ENCODE assay signal across 16 cellular contexts in genomic region chr16:19238386-19238785, GRCh38. TPM values are rescaled to one million over a fixed set of nuclear protein-coding genes. Genes with fewer than 3 reads are reported as not detected.
DNase-seq lines count a peak whose midpoint lies in the region; TF ChIP-seq lines count a peak whose summit lies in the region.
"Had no signal": no experiment of that assay in that cellular context is flagged by ENCODE, and none has a peak within 500 bp of the region (broad histone marks: within the 10 kb centered on the region; RNA-seq: fewer than 3 reads in every experiment).

No MANE protein-coding gene starts in this region.

- no peaks in the 10 kb centered on the region for H3K27me3 Mint-ChIP-seq in brain

- peak overlapping the region in 3 of 5 experiments; percentile 4 to 59 (median 59) for H3K27ac Mint-ChIP-seq in brain

- H3K4me3 Mint-ChIP-seq in brain, result no peak overlapping the region

- peaks cover 3% of the 10 kb centered on the region for H3K4me1 Mint-ChIP-seq in brain

- H3K36me3 Mint-ChIP-seq in brain, result peaks cover 53% of the 10 kb centered on the region

- DNase-seq in DMS 273 (lab: John Stamatoyannopoulos, UW; ENCODE audit: unreplicated experiment), result peak; percentile 87
- peak; percentile 92 for DNase-seq in NCI-H1092 (lab: John Stamatoyannopoulos, UW)
- peak; percentile 78 for DNase-seq in NCI-H2171 (lab: John Stamatoyannopoulos, UW)
- DNase-seq in HK-2 (ENCODE audit: unreplicated experiment), result no peak
- DNase-seq in AG20443 (ENCODE audit: low spot score), result no peak
- DNase-seq in activated naive CD4-positive, alpha-beta T cell treated with Interleukin-2 at 50 U/mL for 16 hours, result no peak
- DNase-seq: C1 segment of cervical spinal cord, DMS153, IMR-90, Kasumi-1, MM.1S, NCI-H1417, NCI-H2081 treated with DMSO at 0.1 percent for 48 hours, SJCRH30, T-helper 2 cell had no signal

- no peak for TF ChIP-seq CTCF in brain (conservative IDR thresholded peaks at IDR 0.05)

- H3K9me3 Mint-ChIP-seq in brain, result peaks cover 18 to 46% (median 40%) of the 10 kb centered on the region in 5 experiments

RNA-seq across cellular contexts. Expression of gene CLEC19A, which starts 47.1 kb away (rescaled TPM):
- not detected for polyA plus RNA-seq in brain (ENCODE audit: insufficient read depth, low read depth, low replicate concordance)
- polyA plus RNA-seq: IMR-90 had no signal

Comparison
In these comparisons a context has a peak if more than half of its experiments do, and no peak if none do; other contexts are left out.
1. DNase-seq: peak in DMS 273 (single experiment), NCI-H1092 (single experiment) and NCI-H2171 (single experiment); none in HK-2 (single experiment), AG20443 (single experiment) and activated naive CD4-positive, alpha-beta T cell treated with Interleukin-2 at 50 U/mL for 16 hours (single experiment).